ENCODE assay signal across 1 cellular context in the genomic region with DNA sequence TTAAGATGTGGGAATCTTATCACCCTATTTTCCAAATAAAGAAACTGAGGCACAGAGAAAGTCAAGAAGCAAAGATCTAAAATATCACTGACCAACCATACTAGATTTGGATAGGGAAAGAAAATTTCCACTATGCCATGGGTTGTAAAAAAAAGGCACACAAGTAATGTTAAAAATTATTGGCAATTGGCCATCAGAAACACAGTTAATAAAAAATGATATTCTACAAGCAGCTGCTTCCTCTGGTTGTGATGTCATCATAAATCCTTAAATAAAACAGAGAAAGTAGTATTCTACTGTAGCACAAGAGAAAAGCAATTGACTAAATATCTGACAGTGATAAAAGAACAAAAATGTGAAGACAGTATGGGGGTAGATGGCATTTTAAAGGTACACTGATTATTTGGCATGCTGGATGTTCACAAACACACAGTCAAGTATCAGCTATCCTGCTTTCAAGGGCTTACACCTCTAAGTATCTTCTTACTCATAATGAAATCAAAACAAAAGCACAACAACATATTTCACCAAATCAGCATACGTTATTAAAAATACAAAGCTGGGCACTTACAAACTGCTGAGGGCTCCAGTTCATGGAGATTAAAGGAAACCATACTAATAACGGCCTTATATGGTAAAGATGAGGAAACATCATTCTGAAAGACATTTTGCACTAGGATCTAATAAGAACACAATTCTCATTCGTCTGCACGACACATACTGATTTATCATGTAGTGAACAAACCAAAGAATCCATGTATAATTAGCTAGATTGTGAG.
A peak's percentile ranks its signal among the peaks of the same experiment; 100 is the strongest.
TF ChIP-seq lines count a peak whose summit lies in the region.

No MANE protein-coding gene starts in this region.

TF ChIP-seq in H1, 55 proteins besides CTCF, POLR2A, EP300 and RAD21:
- TF ChIP-seq BACH1 (IDR thresholded peaks at IDR 0.05; ENCODE audit: low read length) (no peak), CREB1 (IDR thresholded peaks at IDR 0.05) (no peak), HDAC2 (IDR thresholded peaks at IDR 0.05; ENCODE audit: borderline replicate concordance in 1 of 2, low read depth in 2 of 2, low read length in 2 of 2) (no peak), NRF1 (IDR thresholded peaks at IDR 0.05; ENCODE audit: low read depth, low read length) (no peak), SRF (IDR thresholded peaks at IDR 0.05; ENCODE audit: low read depth, low read length) (peak; percentile 67; the same call in 1 of the 2 replicates), KDM1A (IDR thresholded peaks at IDR 0.05; ENCODE audit: borderline replicate concordance, low read length) (no peak)
- TF ChIP-seq, protein P1, sequence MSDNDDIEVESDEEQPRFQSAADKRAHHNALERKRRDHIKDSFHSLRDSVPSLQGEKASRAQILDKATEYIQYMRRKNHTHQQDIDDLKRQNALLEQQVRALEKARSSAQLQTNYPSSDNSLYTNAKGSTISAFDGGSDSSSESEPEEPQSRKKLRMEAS (IDR thresholded peaks at IDR 0.05): no peak
TF ChIP-seq in H1: peak in this region for 1.
